ENCODE assay signal across 1 cellular context in genomic region chr2:241865416-241865956, GRCh38.
TF ChIP-seq lines count a peak whose summit lies in the region.

No MANE protein-coding gene starts in this region.

TF ChIP-seq in endothelial cell of umbilical vein, 7 proteins besides CTCF, POLR2A, EP300 and RAD21:
- no peak for TF ChIP-seq GATA2 (IDR thresholded peaks at IDR 0.05; ENCODE audit: insufficient read depth, insufficient read length, low read depth, low read length)
- TF ChIP-seq JUN (IDR thresholded peaks at IDR 0.05; ENCODE audit: borderline replicate concordance, insufficient read depth, insufficient read length, low read depth) = no peak
- TF ChIP-seq POLR2AphosphoS5 (IDR thresholded peaks at IDR 0.05; ENCODE audit: insufficient read depth, low read depth, low read length) = no peak
- no peak for TF ChIP-seq MAX (IDR thresholded peaks at IDR 0.05; ENCODE audit: insufficient read depth, insufficient read length)
- TF ChIP-seq FOS (IDR thresholded peaks at IDR 0.05; ENCODE audit: borderline replicate concordance, insufficient read depth, low read length) = no peak
- no peak for TF ChIP-seq EZH2 (IDR thresholded peaks at IDR 0.05; ENCODE audit: borderline replicate concordance, low read depth, low read length, severe bottlenecking)
- TF ChIP-seq MYC (IDR thresholded peaks at IDR 0.05; ENCODE audit: low read depth, low read length) = no peak
TF ChIP-seq in endothelial cell of umbilical vein: peak in this region for 0.
